Comparison of ENCODE assay signal across 8 cellular contexts in the genomic region with DNA sequence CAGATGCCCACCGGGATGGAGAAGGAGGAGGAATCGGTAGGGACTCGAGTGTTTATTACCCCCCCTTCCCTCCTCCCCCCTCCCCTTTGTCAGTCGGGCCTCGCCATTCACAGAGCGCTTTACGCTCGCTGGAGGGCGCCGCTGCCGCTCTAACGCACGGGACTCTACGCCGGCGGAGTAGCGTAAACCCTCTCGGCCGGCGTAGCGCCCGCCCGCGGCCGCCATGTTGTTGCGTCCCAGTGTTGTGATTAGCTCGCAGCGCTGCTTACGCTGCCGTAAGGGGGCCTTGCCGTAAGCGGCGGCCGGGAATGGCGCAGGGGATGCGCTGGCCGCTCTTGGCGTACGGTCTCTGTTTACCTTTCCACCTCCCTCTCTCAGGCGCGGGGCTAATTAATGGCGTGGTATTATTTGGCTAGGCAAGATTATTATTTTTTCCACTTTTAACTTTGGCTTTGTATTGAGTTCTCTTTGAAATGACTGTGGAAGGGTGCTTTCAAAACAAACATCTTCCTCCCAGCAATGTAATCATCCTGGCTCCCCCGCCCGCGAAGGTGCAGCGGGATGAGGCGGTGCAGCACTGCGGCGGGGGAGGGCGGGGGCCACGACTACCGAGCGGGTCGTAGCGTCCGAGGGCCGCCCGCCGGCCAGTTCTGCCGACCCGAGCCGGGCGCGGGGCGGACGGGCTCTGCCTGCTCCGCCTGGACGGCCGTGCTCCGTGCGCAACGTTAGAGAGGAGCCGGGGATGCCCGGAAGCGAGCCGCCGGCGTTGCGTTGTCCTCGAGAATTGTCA. TPM values are rescaled to one million over a fixed set of nuclear protein-coding genes. Genes with fewer than 3 reads are reported as not detected.
DNase-seq lines count a peak whose midpoint lies in the region; ATAC-seq, FAIRE-seq and TF ChIP-seq lines count a peak whose summit lies in the region.

No MANE protein-coding gene starts in this region.

- TF ChIP-seq CTCF in heart right ventricle (IDR thresholded peaks at IDR 0.05): peak in 8 of 9 donors; percentile 17 to 48 (median 36)
- TF ChIP-seq CTCF in type B pancreatic cell (conservative IDR thresholded peaks at IDR 0.05): no peak

- WGBS in heart right ventricle, 2 donors: 0 to 1% methylated on average over 80 of the region's 80 CpGs

- DNase-seq in GM12891 (ENCODE audit: insufficient read length, low spot score) (peak; percentile 49), NCI-H146 (lab: John Stamatoyannopoulos, UW) (peak; percentile 84), T-cell (peak; percentile 88 to 98 (median 93)), amniotic epithelial cell (ENCODE audit: low read depth) (peak; percentile 91), heart right ventricle (peak; percentile 92 to 95), pons (ENCODE audit: low spot score) (peak; percentile 94), type B pancreatic cell (ENCODE audit: extremely low spot score, unreplicated experiment) (peak; percentile 96)

- H3K36me3 ChIP-seq in heart right ventricle: no peaks in the 10 kb centered on the region

- H3K27me3 Mint-ChIP-seq in T-cell (no peaks in the 10 kb centered on the region), type B pancreatic cell (peaks cover 3% of the 10 kb centered on the region)

- intact Hi-C loops in heart right ventricle (cut with DNase I): loop anchor here in 1 of 10 donors (10.0 kb wide), 1 partner anchor 349 kb away; no protein-coding TSS in a partner anchor

- CTCF ChIA-PET in T-cell (lab: Charles Lee): interaction anchor here (0.6 to 2.5 kb wide), 20 partner anchors 11 to 625 kb away, joined by 3 to 24 read pairs (median 9); a partner anchor contains a TSS

- no peaks in the 10 kb centered on the region for H3K27me3 ChIP-seq in heart right ventricle

- H3K36me3 Mint-ChIP-seq in T-cell (peaks cover 11% of the 10 kb centered on the region), type B pancreatic cell (peaks cover 10% of the 10 kb centered on the region)

- POLR2A ChIA-PET in T-cell (lab: Charles Lee): interaction anchor here (0.6 to 1.8 kb wide), 9 partner anchors 12 to 625 kb away, joined by 3 to 42 read pairs (median 5); a partner anchor contains a TSS

- peak overlapping the region; percentile 99 to 100 (median 100) for H3K27ac ChIP-seq in heart right ventricle

- H3K9me3 ChIP-seq in heart right ventricle: no peaks in the 10 kb centered on the region

- H3K4me1 Mint-ChIP-seq in T-cell (peaks cover 47 to 51% (median 47%) of the 10 kb centered on the region in 3 donors), type B pancreatic cell (ENCODE audit: unreplicated experiment) (peaks cover 20% of the 10 kb centered on the region)

- peaks cover 0 to 59% (median 32%) of the 10 kb centered on the region in 9 donors for H3K4me1 ChIP-seq in heart right ventricle

- FAIRE-seq in GM12891 (lab: Jason Lieb, UNC): peak; percentile 99

- H3K27ac Mint-ChIP-seq in T-cell: peak overlapping the region; percentile 94 to 97
- peak overlapping the region; percentile 93 for H3K27ac Mint-ChIP-seq in type B pancreatic cell

- ATAC-seq in HG02884 (IDR thresholded peaks at IDR 0.05; ENCODE audit: unreplicated experiment): peak; percentile 38
- ATAC-seq in T-cell (replicated peaks in 1 of 4): peak; percentile 69 to 83 (median 76)
- peak; percentile 87 to 95 (median 92) for ATAC-seq in heart right ventricle

- H3K9me3 Mint-ChIP-seq in T-cell (no peaks in the 10 kb centered on the region), type B pancreatic cell (no peaks in the 10 kb centered on the region)

- H3K4me3 Mint-ChIP-seq in T-cell (peak overlapping the region; percentile 85 to 96 (median 93)), type B pancreatic cell (peak overlapping the region; percentile 93)

- no peak for TF ChIP-seq POLR2A in GM12891 (IDR thresholded peaks at IDR 0.05; ENCODE audit: low read depth, low read length)

- peak overlapping the region; percentile 77 to 97 (median 89) for H3K4me3 ChIP-seq in heart right ventricle

TF ChIP-seq in GM12891, 5 proteins besides CTCF, POLR2A, EP300 and RAD21:
- TF ChIP-seq PAX5 (IDR thresholded peaks at IDR 0.05; ENCODE audit: insufficient read depth, low read length, severe bottlenecking) (no peak), SPI1 (IDR thresholded peaks at IDR 0.05; ENCODE audit: low read depth, low read length) (no peak), POU2F2 (IDR thresholded peaks at IDR 0.05; ENCODE audit: low read depth, low read length) (0 out of 2 replicates have a peak, but pooled peaks have one; percentile 23), POLR2AphosphoS5 (IDR thresholded peaks at IDR 0.05; ENCODE audit: low read depth, low read length) (peak; percentile 85), TAF1 (IDR thresholded peaks at IDR 0.05; ENCODE audit: low read depth, low read length) (peak; percentile 4; the same call in 1 of the 2 replicates)

RNA-seq across cellular contexts. Expression of a gene that starts 0.8 kb away (rescaled TPM):
- 7.5 TPM for polyA plus RNA-seq in GM12891 (2012; ENCODE audit: low read depth, missing spikeins)
- total RNA-seq in T-cell (10 to 100 TPM; 54.3 to 84.3 (median 66.9) TPM), heart right ventricle (10 to 100 TPM; 14.2 to 28.8 (median 21.4) TPM), type B pancreatic cell (ENCODE audit: low replicate concordance) (34.8 and 35.9 TPM in 2 replicates)
- 1 to 10 TPM; 5.5 to 6.0 TPM for polyA plus RNA-seq in heart right ventricle

Comparison
In these comparisons a context has a peak if more than half of its experiments do, and no peak if none do; other contexts are left out.
1. Peak in every context shown above with its lines: DNase-seq, ATAC-seq, H3K4me3 ChIP-seq and H3K27ac ChIP-seq.
2. ATAC-seq: peak in every context shown above with its lines; median percentile 92 in heart right ventricle; 76 in T-cell; 38 in HG02884.